ENCODE assay signal across 12 cellular contexts in the genomic region with DNA sequence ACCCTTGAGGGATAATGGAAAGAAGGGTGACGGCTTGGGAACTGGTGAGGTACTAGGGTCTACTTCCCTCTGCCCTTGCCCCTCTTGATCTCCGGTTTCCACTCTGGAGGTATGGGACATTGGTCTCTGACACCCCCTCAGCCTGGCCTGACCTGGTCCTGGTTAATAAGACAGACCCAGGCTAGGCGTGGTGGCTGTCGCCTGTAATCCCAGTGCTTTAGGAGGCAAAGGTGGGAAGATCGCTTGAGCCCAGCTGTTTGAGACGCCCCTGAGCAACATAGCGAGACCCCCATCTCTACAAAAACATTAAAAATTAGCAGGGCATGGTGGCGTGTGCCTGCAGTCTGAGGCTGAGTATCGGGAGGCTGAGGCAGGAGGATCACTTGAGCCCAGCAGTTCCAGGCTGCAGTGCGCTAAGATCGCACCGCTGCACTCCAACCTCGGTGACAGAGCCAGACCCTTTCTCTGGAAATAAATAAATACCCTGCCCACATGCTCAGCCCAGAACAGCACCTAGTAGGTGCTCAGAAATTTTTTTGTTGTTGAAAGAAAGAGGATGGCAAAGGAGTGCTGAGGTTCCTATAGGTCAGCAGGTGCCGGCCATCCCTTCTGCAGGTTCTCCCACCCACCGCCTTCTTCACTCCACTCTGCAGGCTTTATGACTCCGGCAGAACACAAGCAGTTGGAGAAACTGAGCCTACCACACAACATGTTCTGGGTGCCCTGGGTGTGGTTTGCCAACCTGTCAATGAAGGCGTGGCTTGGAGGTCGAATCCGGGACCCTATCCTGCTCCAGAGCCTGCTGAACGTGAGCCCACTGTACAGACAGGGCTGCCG. TPM values are rescaled to one million over a fixed set of nuclear protein-coding genes. Genes with fewer than 3 reads are reported as not detected.
DNase-seq lines count a peak whose midpoint lies in the region; ATAC-seq, FAIRE-seq and TF ChIP-seq lines count a peak whose summit lies in the region.
"Had no signal": no experiment of that assay in that cellular context is flagged by ENCODE, and none has a peak within 500 bp of the region (broad histone marks: within the 10 kb centered on the region; RNA-seq: fewer than 3 reads in every experiment).

No MANE protein-coding gene starts in this region.

- H3K9me3 ChIP-seq in astrocyte (ENCODE audit: insufficient read depth, low read depth, low read length) (no peaks in the 10 kb centered on the region), lower lobe of right lung (no peaks in the 10 kb centered on the region), stomach smooth muscle (ENCODE audit: control insufficient read depth in 2 of 2, low read length in 2 of 2) (no peaks in the 10 kb centered on the region)

- H3K4me3 ChIP-seq in astrocyte (ENCODE audit: insufficient read depth, low read depth, low read length) (no peak overlapping the region), lower lobe of right lung (peak overlapping the region; percentile 57), stomach smooth muscle (ENCODE audit: low read length in 2 of 2) (peak overlapping the region; percentile 48 to 68)

- H2AFZ ChIP-seq in astrocyte (ENCODE audit: low read depth, low read length) = no peak overlapping the region

- peaks cover 3% of the 10 kb centered on the region for H3K4me1 Mint-ChIP-seq in activated CD4-positive, alpha-beta T cell treated with anti-CD3 and anti-CD28 coated beads, Interleukin-2, amount 10 ng/mL, durations not matched to agents 24 days and 14 days
- peaks cover 7% of the 10 kb centered on the region for H3K4me1 Mint-ChIP-seq in activated CD4-positive, alpha-beta T cell treated with anti-CD3 and anti-CD28 coated beads, Interleukin-2, amount 10 ng/mL, durations not matched to agents 7 days and 5 days
- no peaks in the 10 kb centered on the region for H3K4me1 Mint-ChIP-seq in astrocyte (ENCODE audit: low read depth, unreplicated experiment)

- POLR2A ChIA-PET in activated CD4-positive, alpha-beta T cell treated with anti-CD3 and anti-CD28 coated beads, Interleukin-2, amount 10 ng/mL, durations not matched to agents 7 days and 5 days (lab: Charles Lee) = no interaction called here

- no peaks in the 10 kb centered on the region for H3K36me3 ChIP-seq in astrocyte (ENCODE audit: insufficient read depth, low read length)
- H3K36me3 ChIP-seq in lower lobe of right lung = peaks cover 13% of the 10 kb centered on the region
- no peaks in the 10 kb centered on the region for H3K36me3 ChIP-seq in stomach smooth muscle (ENCODE audit: control insufficient read depth in 2 of 2, insufficient read depth in 2 of 2, low read length in 2 of 2)

- no peak overlapping the region for H3K9ac ChIP-seq in astrocyte (ENCODE audit: low read length)
- peak overlapping the region in 1 of 2 donors; percentile 60 for H3K9ac ChIP-seq in stomach smooth muscle (ENCODE audit: low read length in 2 of 2)

- no peaks in the 10 kb centered on the region for H3K79me2 ChIP-seq in astrocyte (ENCODE audit: insufficient read depth, low read length)

- H3K4me1 ChIP-seq in astrocyte (ENCODE audit: insufficient read depth, low read length) = peaks cover 11% of the 10 kb centered on the region
- peaks cover 35% of the 10 kb centered on the region for H3K4me1 ChIP-seq in lower lobe of right lung
- peaks cover 16% of the 10 kb centered on the region for H3K4me1 ChIP-seq in stomach smooth muscle (ENCODE audit: control insufficient read depth, insufficient read depth, low read length)

- no peak for ATAC-seq in lower lobe of right lung

- peaks cover 3% of the 10 kb centered on the region for H4K20me1 ChIP-seq in astrocyte (ENCODE audit: insufficient read depth, low read length)

- intact Hi-C loops in activated CD4-positive, alpha-beta T cell treated with anti-CD3 and anti-CD28 coated beads, Interleukin-2, amount 10 ng/mL, durations not matched to agents 24 days and 14 days (cut with micrococcal nuclease) = no loop called here
- intact Hi-C loops in lower lobe of right lung (cut with DNase I) = no loop called here

- no peak for FAIRE-seq in astrocyte (lab: Jason Lieb, UNC)

- DNase-seq in activated CD4-positive, alpha-beta T cell treated with anti-CD3 and anti-CD28 coated beads, Interleukin-2, amount 10 ng/mL, durations not matched to agents 24 days and 14 days = peak; percentile 56
- DNase-seq in activated CD4-positive, alpha-beta T cell treated with anti-CD3 and anti-CD28 coated beads, Interleukin-2, amount 10 ng/mL, durations not matched to agents 7 days and 5 days = no peak
- no peak for DNase-seq in astrocyte (ENCODE audit: low read depth)
- DNase-seq in lower lobe of right lung = no peak
- no peak for DNase-seq in NCI-H2107 treated with DMSO at 0.1 percent for 48 hours (lab: John Stamatoyannopoulos, UW; ENCODE audit: unreplicated experiment)
- DNase-seq in HK-2 (ENCODE audit: unreplicated experiment) = no peak
- DNase-seq in NCI-H510A treated with DMSO at 0.1 percent for 48 hours (lab: John Stamatoyannopoulos, UW) = no peak
- DNase-seq: cortex of kidney; stimulated activated CD4-positive, alpha-beta T cell treated with anti-CD3 and anti-CD28 coated beads, Interleukin-2, amount 100 ng/mL, for 48 hours had no signal

- TF ChIP-seq CTCF in astrocyte (IDR thresholded peaks at IDR 0.05; ENCODE audit: insufficient read depth, low read depth, low read length) = no peak
- no peak for TF ChIP-seq CTCF in lower lobe of right lung (IDR thresholded peaks at IDR 0.05)

- CTCF ChIA-PET in activated CD4-positive, alpha-beta T cell treated with anti-CD3 and anti-CD28 coated beads, Interleukin-2, amount 10 ng/mL, durations not matched to agents 7 days and 5 days (lab: Charles Lee) = interaction anchor here (2.0 kb wide), 1 partner anchor 125 kb away, joined by 6 read pairs; no protein-coding TSS in a partner anchor

- H3K27ac Mint-ChIP-seq in activated CD4-positive, alpha-beta T cell treated with anti-CD3 and anti-CD28 coated beads, Interleukin-2, amount 10 ng/mL, durations not matched to agents 24 days and 14 days = no peak overlapping the region
- H3K27ac Mint-ChIP-seq in activated CD4-positive, alpha-beta T cell treated with anti-CD3 and anti-CD28 coated beads, Interleukin-2, amount 10 ng/mL, durations not matched to agents 7 days and 5 days = no peak overlapping the region
- H3K27ac Mint-ChIP-seq in astrocyte (ENCODE audit: unreplicated experiment) = no peak overlapping the region
- H3K27ac Mint-ChIP-seq: activated T-helper 2 cell treated with anti-CD3 and anti-CD28 coated beads, Interferon-gamma antibody, Interleukin-2, Interleukin-4, amounts not matched to agents 10 μg/mL and 5 μg/mL and 100 μg/mL, durations not matched to agents 14 hours and 24 hours and 36 hours had no signal

- no peaks in the 10 kb centered on the region for H3K9me3 Mint-ChIP-seq in activated CD4-positive, alpha-beta T cell treated with anti-CD3 and anti-CD28 coated beads, Interleukin-2, amount 10 ng/mL, durations not matched to agents 24 days and 14 days
- H3K9me3 Mint-ChIP-seq in activated CD4-positive, alpha-beta T cell treated with anti-CD3 and anti-CD28 coated beads, Interleukin-2, amount 10 ng/mL, durations not matched to agents 7 days and 5 days = no peaks in the 10 kb centered on the region
- peaks cover 4% of the 10 kb centered on the region for H3K9me3 Mint-ChIP-seq in astrocyte (ENCODE audit: unreplicated experiment)
- H3K9me3 Mint-ChIP-seq: activated T-helper 2 cell treated with anti-CD3 and anti-CD28 coated beads, Interferon-gamma antibody, Interleukin-2, Interleukin-4, amounts not matched to agents 10 μg/mL and 5 μg/mL and 100 μg/mL, durations not matched to agents 14 hours and 24 hours and 36 hours had no signal

- H3K4me3 Mint-ChIP-seq in activated CD4-positive, alpha-beta T cell treated with anti-CD3 and anti-CD28 coated beads, Interleukin-2, amount 10 ng/mL, durations not matched to agents 24 days and 14 days = peak overlapping the region; percentile 35
- no peak overlapping the region for H3K4me3 Mint-ChIP-seq in activated CD4-positive, alpha-beta T cell treated with anti-CD3 and anti-CD28 coated beads, Interleukin-2, amount 10 ng/mL, durations not matched to agents 7 days and 5 days
- no peak overlapping the region for H3K4me3 Mint-ChIP-seq in astrocyte (ENCODE audit: unreplicated experiment)

- H3K27me3 ChIP-seq in astrocyte (ENCODE audit: insufficient read depth, low read length) = peaks cover 5% of the 10 kb centered on the region
- H3K27me3 ChIP-seq in lower lobe of right lung (ENCODE audit: low read depth) = peaks cover 10% of the 10 kb centered on the region
- peaks cover 0 to 7% of the 10 kb centered on the region in 2 donors for H3K27me3 ChIP-seq in stomach smooth muscle (ENCODE audit: control insufficient read depth in 1 of 2, insufficient read depth in 2 of 2, low read length in 2 of 2)

- peak overlapping the region; percentile 77 for H3K4me2 ChIP-seq in astrocyte (ENCODE audit: low read length)

- no peak overlapping the region for H3K27ac ChIP-seq in astrocyte (ENCODE audit: low read depth, low read length)
- peak overlapping the region; percentile 90 for H3K27ac ChIP-seq in lower lobe of right lung
- H3K27ac ChIP-seq in stomach smooth muscle (ENCODE audit: low read length) = no peak overlapping the region
- H3K27ac ChIP-seq: VCaP had no signal

- no peaks in the 10 kb centered on the region for H3K36me3 Mint-ChIP-seq in activated CD4-positive, alpha-beta T cell treated with anti-CD3 and anti-CD28 coated beads, Interleukin-2, amount 10 ng/mL, durations not matched to agents 24 days and 14 days (ENCODE audit: low read depth)
- H3K36me3 Mint-ChIP-seq in activated CD4-positive, alpha-beta T cell treated with anti-CD3 and anti-CD28 coated beads, Interleukin-2, amount 10 ng/mL, durations not matched to agents 7 days and 5 days (ENCODE audit: low read depth) = no peaks in the 10 kb centered on the region
- peaks cover 9% of the 10 kb centered on the region for H3K36me3 Mint-ChIP-seq in astrocyte (ENCODE audit: low read depth, unreplicated experiment)

- H3K27me3 Mint-ChIP-seq in activated CD4-positive, alpha-beta T cell treated with anti-CD3 and anti-CD28 coated beads, Interleukin-2, amount 10 ng/mL, durations not matched to agents 24 days and 14 days = peaks cover 15% of the 10 kb centered on the region
- H3K27me3 Mint-ChIP-seq in activated CD4-positive, alpha-beta T cell treated with anti-CD3 and anti-CD28 coated beads, Interleukin-2, amount 10 ng/mL, durations not matched to agents 7 days and 5 days = peaks cover 27% of the 10 kb centered on the region
- peaks cover 27% of the 10 kb centered on the region for H3K27me3 Mint-ChIP-seq in astrocyte (ENCODE audit: low read depth, unreplicated experiment)

RNA-seq across cellular contexts. Expression of gene BEST1, which starts 6.3 kb away (rescaled TPM):
- 0.07 TPM in 1 of 2 replicates, not detected in the other for total RNA-seq in activated CD4-positive, alpha-beta T cell treated with anti-CD3 and anti-CD28 coated beads, Interleukin-2, amount 10 ng/mL, durations not matched to agents 24 days and 14 days
- total RNA-seq in activated CD4-positive, alpha-beta T cell treated with anti-CD3 and anti-CD28 coated beads, Interleukin-2, amount 10 ng/mL, durations not matched to agents 7 days and 5 days = not detected
- total RNA-seq in astrocyte (0.60 and 0.66 TPM in 2 replicates), lower lobe of right lung (14.1 TPM)
- total RNA-seq: activated T-helper 2 cell treated with anti-CD3 and anti-CD28 coated beads, Interferon-gamma antibody, Interleukin-2, Interleukin-4, amounts not matched to agents 10 μg/mL and 5 μg/mL and 100 μg/mL, durations not matched to agents 14 hours and 24 hours and 36 hours had no signal

RNA-seq across cellular contexts. Expression of gene FTH1, which starts 11.0 kb away (rescaled TPM):
- 500 and 515 TPM in 2 replicates for total RNA-seq in activated CD4-positive, alpha-beta T cell treated with anti-CD3 and anti-CD28 coated beads, Interleukin-2, amount 10 ng/mL, durations not matched to agents 24 days and 14 days
- 100 to 1,000 TPM; 751 to 840 TPM for total RNA-seq in activated CD4-positive, alpha-beta T cell treated with anti-CD3 and anti-CD28 coated beads, Interleukin-2, amount 10 ng/mL, durations not matched to agents 7 days and 5 days
- total RNA-seq in astrocyte = 2,052 and 2,092 TPM in 2 replicates
- total RNA-seq in lower lobe of right lung = 4,616 TPM

RNA-seq across cellular contexts. Expression of gene RAB3IL1, which starts 39.0 kb away (rescaled TPM):
- total RNA-seq in activated CD4-positive, alpha-beta T cell treated with anti-CD3 and anti-CD28 coated beads, Interleukin-2, amount 10 ng/mL, durations not matched to agents 24 days and 14 days = 0.12 and 0.26 TPM in 2 replicates
- total RNA-seq in activated CD4-positive, alpha-beta T cell treated with anti-CD3 and anti-CD28 coated beads, Interleukin-2, amount 10 ng/mL, durations not matched to agents 7 days and 5 days = not detected
- 0.91 and 1.7 TPM in 2 replicates for total RNA-seq in astrocyte
- total RNA-seq in lower lobe of right lung = 11.4 TPM
- total RNA-seq: activated T-helper 2 cell treated with anti-CD3 and anti-CD28 coated beads, Interferon-gamma antibody, Interleukin-2, Interleukin-4, amounts not matched to agents 10 μg/mL and 5 μg/mL and 100 μg/mL, durations not matched to agents 14 hours and 24 hours and 36 hours had no signal
